Comparison of ENCODE assay signal across 12 cellular contexts in the genomic region with DNA sequence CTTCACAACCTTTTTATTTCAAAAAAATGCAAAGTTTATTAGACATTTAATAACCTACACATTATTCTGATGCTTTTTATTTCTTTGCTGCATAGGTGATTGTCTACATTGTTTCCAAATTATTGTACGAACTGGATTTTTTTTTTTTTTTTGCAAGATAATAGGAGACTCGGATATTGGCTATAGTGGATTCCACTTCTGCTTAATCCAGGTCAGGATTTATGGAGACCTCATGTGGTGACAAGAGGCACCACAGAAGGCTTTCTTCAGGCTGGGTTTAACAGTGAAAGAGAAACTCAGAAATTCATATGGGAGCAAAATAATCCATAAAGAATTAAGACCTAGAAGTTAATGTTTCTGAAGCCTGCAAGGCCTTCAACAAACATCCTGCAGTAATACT. TPM values are rescaled to one million over a fixed set of nuclear protein-coding genes. Genes with fewer than 3 reads are reported as not detected.
DNase-seq lines count a peak whose midpoint lies in the region; ATAC-seq and TF ChIP-seq lines count a peak whose summit lies in the region.
"Had no signal": no experiment of that assay in that cellular context is flagged by ENCODE, and none has a peak within 500 bp of the region (broad histone marks: within the 10 kb centered on the region; RNA-seq: fewer than 3 reads in every experiment).

No MANE protein-coding gene starts in this region.

- no peaks in the 10 kb centered on the region for H3K27me3 ChIP-seq in ascending aorta
- H3K27me3 ChIP-seq in left lung: peaks cover 12 to 46% of the 10 kb centered on the region in 2 donors

- DNase-seq in AG09309 (ENCODE audit: low read depth) (no peak), HT-29 (ENCODE audit: low spot score) (peak; percentile 7), ascending aorta (ENCODE audit: low spot score in 2 of 2) (no peak), left lung (no peak), NCI-H2081 treated with DMSO at 0.1 percent for 48 hours (lab: John Stamatoyannopoulos, UW) (no peak), cortex of kidney (lab: John Stamatoyannopoulos, UW) (no peak), mesenteric fat pad (ENCODE audit: low spot score) (no peak)
- no peak for DNase-seq in stimulated activated naive CD4-positive, alpha-beta T cell treated with Interleukin-2 at 50 U/mL for 16 hours (lab: John Stamatoyannopoulos, UW)
- DNase-seq: activated naive CD8-positive, alpha-beta T cell treated with anti-CD3 and anti-CD28 coated beads, Interleukin-2, amount 50 U/mL, for 24 hours; mucosa of descending colon; stimulated activated CD8-positive, alpha-beta memory T cell treated with anti-CD3 and anti-CD28 coated beads, Interleukin-4, amount 100 ng/mL, for 48 hours had no signal

- no peak for ATAC-seq in left lung
- ATAC-seq: activated naive CD8-positive, alpha-beta T cell treated with anti-CD3 and anti-CD28 coated beads, Interleukin-2, amount 50 U/mL, for 24 hours; mucosa of descending colon had no signal

- no peak overlapping the region for H3K27ac ChIP-seq in ascending aorta
- H3K27ac ChIP-seq in left lung: no peak overlapping the region
- H3K27ac ChIP-seq: SJSA1 had no signal

- H3K36me3 ChIP-seq in ascending aorta: no peaks in the 10 kb centered on the region
- H3K36me3 ChIP-seq in left lung: no peaks in the 10 kb centered on the region

- TF ChIP-seq CTCF in AG09309 (IDR thresholded peaks at IDR 0.05; ENCODE audit: control insufficient read depth, insufficient read depth, low read depth, low read length, missing control alignments) (peak; percentile 66), ascending aorta (IDR thresholded peaks at IDR 0.05) (peak in 2 of 3 experiments; percentile 39 to 41), left lung (IDR thresholded peaks at IDR 0.05) (peak; percentile 14 to 27)

- H3K9me3 ChIP-seq in ascending aorta (no peaks in the 10 kb centered on the region), left lung (no peaks in the 10 kb centered on the region)
- H3K9me3 ChIP-seq: mucosa of descending colon, SJSA1 had no signal

- H3K4me1 ChIP-seq in ascending aorta (peaks cover 0 to 2% of the 10 kb centered on the region in 2 donors), left lung (peaks cover 0 to 14% of the 10 kb centered on the region in 2 donors)

- intact Hi-C loops in ascending aorta (cut with DNase I): loop anchor here (5.0 kb wide), 1 partner anchor 1022 kb away; no protein-coding TSS in a partner anchor
- intact Hi-C loops in left lung (cut with DNase I): loop anchor here in 1 of 2 donors (10.0 kb wide), 1 partner anchor 1025 kb away; no protein-coding TSS in a partner anchor

- H3K4me3 ChIP-seq in AG09309 (ENCODE audit: control insufficient read depth, low read depth, low read length) (no peak overlapping the region), ascending aorta (no peak overlapping the region), left lung (no peak overlapping the region)
- H3K4me3 ChIP-seq: mucosa of descending colon, SJSA1 had no signal

RNA-seq across cellular contexts. Expression of a gene that starts 2.4 kb away (rescaled TPM):
- total RNA-seq in HT-29 (2014; rRNA removed; shearing (Covaris generic)): not detected in 2 replicates
- total RNA-seq in ascending aorta (25.2 TPM), left lung (10 to 100 TPM; 56.9 to 66.2 TPM), mesenteric fat pad (11.6 TPM)

Comparison
In these comparisons a context has a peak if more than half of its experiments do, and no peak if none do; other contexts are left out.
1. RNA of a gene that starts 2.4 kb away (total RNA-seq): 56.9 to 66.2 TPM in left lung, 25.2 TPM in ascending aorta (single experiment) and 11.6 TPM in mesenteric fat pad (single experiment); not detected in HT-29; every median in the first group is over 10 times any median in the second.
2. Peak in every context shown above with its lines, with median percentiles within 50 percentile points of each other: CTCF ChIP-seq.